In genomic region chr20:1779567-1779966, GRCh38 we compare ENCODE assay signal across 23 cellular contexts.
DNase-seq lines count a peak whose midpoint lies in the region; ATAC-seq and TF ChIP-seq lines count a peak whose summit lies in the region.
"Had no signal": no experiment of that assay in that cellular context is flagged by ENCODE, and none has a peak within 500 bp of the region (broad histone marks: within the 10 kb centered on the region; RNA-seq: fewer than 3 reads in every experiment).

No MANE protein-coding gene starts in this region.

- no peak overlapping the region for H3K4me3 Mint-ChIP-seq in activated CD4-positive, alpha-beta T cell treated with anti-CD3 and anti-CD28 coated beads, Interleukin-2, amount 10 ng/mL, durations not matched to agents 24 days and 14 days
- no peak overlapping the region for H3K4me3 Mint-ChIP-seq in stimulated activated effector memory CD8-positive, alpha-beta T cell treated with anti-CD3 and anti-CD28 coated beads, Interleukin-12 subunit alpha, Interleukin-12 subunit beta, amount 100 ng/mL, for 72 hours
- H3K4me3 Mint-ChIP-seq in osteocyte (ENCODE audit: unreplicated experiment): no peak overlapping the region
- H3K4me3 Mint-ChIP-seq: CD14-positive monocyte; CD4-positive, alpha-beta memory T cell; CD4-positive, CD25-positive, alpha-beta regulatory T cell had no signal

- no peak overlapping the region for H3K27ac Mint-ChIP-seq in activated CD4-positive, alpha-beta T cell treated with anti-CD3 and anti-CD28 coated beads, Interleukin-2, amount 10 ng/mL, durations not matched to agents 24 days and 14 days
- no peak overlapping the region for H3K27ac Mint-ChIP-seq in stimulated activated effector memory CD8-positive, alpha-beta T cell treated with anti-CD3 and anti-CD28 coated beads, Interleukin-12 subunit alpha, Interleukin-12 subunit beta, amount 100 ng/mL, for 72 hours
- H3K27ac Mint-ChIP-seq in osteocyte (ENCODE audit: unreplicated experiment): no peak overlapping the region
- H3K27ac Mint-ChIP-seq: CD14-positive monocyte; CD8-positive, alpha-beta memory T cell had no signal

- intact Hi-C loops in activated CD4-positive, alpha-beta T cell treated with anti-CD3 and anti-CD28 coated beads, Interleukin-2, amount 10 ng/mL, durations not matched to agents 24 days and 14 days (cut with micrococcal nuclease): no loop called here

- DNase-seq in activated CD4-positive, alpha-beta T cell treated with anti-CD3 and anti-CD28 coated beads, Interleukin-2, amount 10 ng/mL, durations not matched to agents 24 days and 14 days: peak; percentile 56
- DNase-seq in activated CD4-positive, alpha-beta T cell treated with anti-CD3 and anti-CD28 coated beads, Interleukin-2, amount 50 U/mL, for 48 hours: no peak
- DNase-seq in kidney tubule cell (ENCODE audit: low spot score) (peak; percentile 32), osteocyte (ENCODE audit: extremely low spot score, unreplicated experiment) (no peak), NCI-H2227 (lab: John Stamatoyannopoulos, UW; ENCODE audit: unreplicated experiment) (no peak)
- no peak for DNase-seq in stimulated activated effector memory CD8-positive, alpha-beta T cell treated with anti-CD3 and anti-CD28 coated beads, Interleukin-12 subunit alpha, Interleukin-12 subunit beta, amount 100 ng/mL, for 72 hours (ENCODE audit: low spot score in 2 of 2)
- DNase-seq: 8988T; ACHN; BE2C; C1 segment of cervical spinal cord; CD4-positive, alpha-beta memory T cell; CD4-positive, CD25-positive, alpha-beta regulatory T cell; CD8-positive, alpha-beta memory T cell; COR-L47; DMS 273 treated with DMSO at 0.1 percent for 48 hours; DMS153; DMS53; DMS79; DND-41; EL; GDM1 had no signal

- H3K27me3 Mint-ChIP-seq in activated CD4-positive, alpha-beta T cell treated with anti-CD3 and anti-CD28 coated beads, Interleukin-2, amount 10 ng/mL, durations not matched to agents 24 days and 14 days: peaks cover 15% of the 10 kb centered on the region
- peaks cover 6% of the 10 kb centered on the region for H3K27me3 Mint-ChIP-seq in osteocyte (ENCODE audit: unreplicated experiment)

- H3K9me3 Mint-ChIP-seq in activated CD4-positive, alpha-beta T cell treated with anti-CD3 and anti-CD28 coated beads, Interleukin-2, amount 10 ng/mL, durations not matched to agents 24 days and 14 days: no peaks in the 10 kb centered on the region
- no peaks in the 10 kb centered on the region for H3K9me3 Mint-ChIP-seq in stimulated activated effector memory CD8-positive, alpha-beta T cell treated with anti-CD3 and anti-CD28 coated beads, Interleukin-12 subunit alpha, Interleukin-12 subunit beta, amount 100 ng/mL, for 72 hours
- no peaks in the 10 kb centered on the region for H3K9me3 Mint-ChIP-seq in osteocyte (ENCODE audit: unreplicated experiment)
- H3K9me3 Mint-ChIP-seq: CD4-positive, alpha-beta memory T cell; CD4-positive, CD25-positive, alpha-beta regulatory T cell; CD8-positive, alpha-beta memory T cell had no signal

- H3K36me3 Mint-ChIP-seq in activated CD4-positive, alpha-beta T cell treated with anti-CD3 and anti-CD28 coated beads, Interleukin-2, amount 10 ng/mL, durations not matched to agents 24 days and 14 days (ENCODE audit: low read depth): no peaks in the 10 kb centered on the region
- H3K36me3 Mint-ChIP-seq in stimulated activated effector memory CD8-positive, alpha-beta T cell treated with anti-CD3 and anti-CD28 coated beads, Interleukin-12 subunit alpha, Interleukin-12 subunit beta, amount 100 ng/mL, for 72 hours: no peaks in the 10 kb centered on the region
- H3K36me3 Mint-ChIP-seq in osteocyte (ENCODE audit: unreplicated experiment): no peaks in the 10 kb centered on the region
- H3K36me3 Mint-ChIP-seq: CD14-positive monocyte; CD4-positive, alpha-beta memory T cell; CD4-positive, CD25-positive, alpha-beta regulatory T cell; CD8-positive, alpha-beta memory T cell had no signal

- H3K4me1 Mint-ChIP-seq in activated CD4-positive, alpha-beta T cell treated with anti-CD3 and anti-CD28 coated beads, Interleukin-2, amount 10 ng/mL, durations not matched to agents 24 days and 14 days: peaks cover 11% of the 10 kb centered on the region
- peaks cover 20% of the 10 kb centered on the region for H3K4me1 Mint-ChIP-seq in stimulated activated effector memory CD8-positive, alpha-beta T cell treated with anti-CD3 and anti-CD28 coated beads, Interleukin-12 subunit alpha, Interleukin-12 subunit beta, amount 100 ng/mL, for 72 hours
- peaks cover 16% of the 10 kb centered on the region for H3K4me1 Mint-ChIP-seq in osteocyte (ENCODE audit: unreplicated experiment)

- TF ChIP-seq CTCF in osteocyte (IDR thresholded peaks at IDR 0.05): no peak

- peak; percentile 15 for ATAC-seq in stimulated activated effector memory CD8-positive, alpha-beta T cell treated with anti-CD3 and anti-CD28 coated beads, Interleukin-12 subunit alpha, Interleukin-12 subunit beta, amount 100 ng/mL, for 72 hours
- ATAC-seq: GM12878 had no signal

Comparison
In these comparisons a context has a peak if more than half of its experiments do, and no peak if none do; other contexts are left out.
1. DNase-seq: peak in activated CD4-positive, alpha-beta T cell treated with anti-CD3 and anti-CD28 coated beads, Interleukin-2, amount 10 ng/mL, durations not matched to agents 24 days and 14 days (single experiment) and kidney tubule cell (single experiment); none in activated CD4-positive, alpha-beta T cell treated with anti-CD3 and anti-CD28 coated beads, Interleukin-2, amount 50 U/mL, for 48 hours (0 of 2), stimulated activated effector memory CD8-positive, alpha-beta T cell treated with anti-CD3 and anti-CD28 coated beads, Interleukin-12 subunit alpha, Interleukin-12 subunit beta, amount 100 ng/mL, for 72 hours (0 of 2), osteocyte (single experiment) and NCI-H2227 (single experiment).